Comparison of ENCODE assay signal across 8 cellular contexts in genomic region chr4:26860922-26861433, GRCh38. TPM values are rescaled to one million over a fixed set of nuclear protein-coding genes. Genes with fewer than 3 reads are reported as not detected.
A peak's percentile ranks its signal among the peaks of the same experiment; 100 is the strongest.
DNase-seq lines count a peak whose midpoint lies in the region; FAIRE-seq and TF ChIP-seq lines count a peak whose summit lies in the region.

No MANE protein-coding gene starts in this region.

- FAIRE-seq in GM12891 (lab: Jason Lieb, UNC), result no peak

- under 1% methylated on average over 70 of the region's 70 CpGs for WGBS in liver

- H3K9me3 ChIP-seq in liver (ENCODE audit: control insufficient read depth in 4 of 4, low read length in 3 of 4), result no peaks in the 10 kb centered on the region

- DNase-seq in GM12891 (ENCODE audit: insufficient read length, low spot score) (peak; percentile 20), H7 (peak; percentile 68), LoVo (ENCODE audit: low spot score) (peak; percentile 32), choroid plexus epithelial cell (ENCODE audit: low read depth) (peak; percentile 63), cortex of kidney (lab: John Stamatoyannopoulos, UW) (no peak)
- peak; percentile 46 to 54 for DNase-seq in activated CD4-positive, alpha-beta T cell treated with anti-CD3 and anti-CD28 coated beads for 4 hours
- peak; percentile 30 for DNase-seq in stimulated activated CD8-positive, alpha-beta memory T cell treated with anti-CD3 and anti-CD28 coated beads, Interleukin-15, amount 100 ng/mL, for 24 hours (ENCODE audit: low read depth)

- H3K4me3 ChIP-seq in H7 (ENCODE audit: insufficient read depth, low read depth, low read length) (peak overlapping the region; percentile 71), choroid plexus epithelial cell (ENCODE audit: low read depth, low read length) (peak overlapping the region; percentile 77), liver (ENCODE audit: low read depth in 1 of 3, low read length in 3 of 3) (peak overlapping the region; percentile 78 to 99 (median 80))

- H3K36me3 ChIP-seq in H7 (replicated peaks; ENCODE audit: control insufficient read depth, insufficient read depth, low read length), result no peaks in the 10 kb centered on the region
- H3K36me3 ChIP-seq in liver (ENCODE audit: control insufficient read depth in 4 of 4, insufficient read depth in 3 of 4, low read depth in 1 of 4, low read length in 3 of 4), result no peaks in the 10 kb centered on the region

- TF ChIP-seq RAD21 in liver (IDR thresholded peaks at IDR 0.05), result no peak

- H3K27ac ChIP-seq in liver (ENCODE audit: low read depth in 1 of 2, low read length in 2 of 2), result peak overlapping the region; percentile 94 to 95

- no peak for TF ChIP-seq POLR2A in GM12891 (IDR thresholded peaks at IDR 0.05; ENCODE audit: low read depth, low read length)

- H3K27me3 ChIP-seq in H7 (ENCODE audit: control insufficient read depth, insufficient read depth, low read length) (peaks cover 4% of the 10 kb centered on the region; the same call in 1 of the 2 replicates), liver (ENCODE audit: control insufficient read depth in 4 of 4, insufficient read depth in 4 of 4, low read length in 3 of 4) (no peaks in the 10 kb centered on the region)

- TF ChIP-seq CTCF in choroid plexus epithelial cell (conservative IDR thresholded peaks at IDR 0.05; ENCODE audit: low read depth, low read length), result no peak
- TF ChIP-seq CTCF in liver (IDR thresholded peaks at IDR 0.05; ENCODE audit: low read depth, low read length, missing input control), result no peak

- H3K4me1 ChIP-seq in liver (ENCODE audit: control insufficient read depth in 4 of 4, insufficient read depth in 4 of 4, low read length in 3 of 4), result peaks cover 5 to 57% (median 29%) of the 10 kb centered on the region in 4 donors

- H3K9ac ChIP-seq in liver (ENCODE audit: low read depth in 1 of 2, low read length in 2 of 2), result peak overlapping the region in 1 of 2 donors; percentile 45

TF ChIP-seq in GM12891, 5 proteins besides CTCF, POLR2A, EP300 and RAD21:
- TF ChIP-seq TAF1 (IDR thresholded peaks at IDR 0.05; ENCODE audit: low read depth, low read length), result no peak
- TF ChIP-seq PAX5 (IDR thresholded peaks at IDR 0.05; ENCODE audit: insufficient read depth, low read length, severe bottlenecking), result no peak
- no peak for TF ChIP-seq POU2F2 (IDR thresholded peaks at IDR 0.05; ENCODE audit: low read depth, low read length)
- no peak for TF ChIP-seq SPI1 (IDR thresholded peaks at IDR 0.05; ENCODE audit: low read depth, low read length)
- TF ChIP-seq POLR2AphosphoS5 (IDR thresholded peaks at IDR 0.05; ENCODE audit: low read depth, low read length), result no peak

TF ChIP-seq in liver, 16 proteins besides CTCF, POLR2A, EP300 and RAD21:
- TF ChIP-seq MAX (IDR thresholded peaks at IDR 0.05) (no peak), NR2F2 (IDR thresholded peaks at IDR 0.05) (no peak), ZBTB33 (IDR thresholded peaks at IDR 0.05) (no peak), REST (IDR thresholded peaks at IDR 0.05) (no peak), SP1 (IDR thresholded peaks at IDR 0.05) (no peak), TAF1 (conservative IDR thresholded peaks at IDR 0.05) (no peak), HNF4A (conservative IDR thresholded peaks at IDR 0.05) (no peak), YY1 (IDR thresholded peaks at IDR 0.05) (no peak), GABPA (IDR thresholded peaks at IDR 0.05 in 1 of 2, conservative IDR thresholded peaks at IDR 0.05 in 1 of 2) (no peak), ATF3 (IDR thresholded peaks at IDR 0.05) (no peak), JUND (IDR thresholded peaks at IDR 0.05) (no peak), HNF4G (IDR thresholded peaks at IDR 0.05) (no peak), FOXA1 (IDR thresholded peaks at IDR 0.05) (no peak), EGR1 (IDR thresholded peaks at IDR 0.05; ENCODE audit: low read depth in 2 of 2) (no peak), RXRA (IDR thresholded peaks at IDR 0.05) (no peak), FOXA2 (IDR thresholded peaks at IDR 0.05) (no peak)

RNA-seq across cellular contexts. Expression of gene STIM2, which starts 0.3 kb away (rescaled TPM):
- 18.5 TPM for polyA plus RNA-seq in GM12891 (2012; ENCODE audit: low read depth, missing spikeins)
- 13.3 and 27.3 TPM in 2 replicates for total RNA-seq in H7 (2014; rRNA removed; shearing (Covaris generic))
- 10 to 100 TPM in 1 of 2 donors, 1 to 10 TPM in 1; 5.4 to 11.1 TPM for total RNA-seq in liver
- polyA plus RNA-seq in liver, result 1 to 10 TPM; 6.6 to 7.2 TPM
